Comparison of ENCODE assay signal across 17 cellular contexts in genomic region chr7:132943645-132944044, GRCh38.
DNase-seq lines count a peak whose midpoint lies in the region; ATAC-seq, FAIRE-seq and TF ChIP-seq lines count a peak whose summit lies in the region.
"Had no signal": no experiment of that assay in that cellular context is flagged by ENCODE, and none has a peak within 500 bp of the region (broad histone marks: within the 10 kb centered on the region; RNA-seq: fewer than 3 reads in every experiment).

No MANE protein-coding gene starts in this region.

- H3K4me1 ChIP-seq in kidney (ENCODE audit: control insufficient read depth in 1 of 2, insufficient read depth in 1 of 2, low read depth in 1 of 2, low read length in 2 of 2): no peaks in the 10 kb centered on the region
- H3K4me1 ChIP-seq: A549, BLaER1, Caco-2 had no signal

- H3K27ac ChIP-seq in kidney (ENCODE audit: low read depth in 2 of 2, low read length in 2 of 2) (no peak overlapping the region), RWPE1 (no peak overlapping the region)
- H3K27ac ChIP-seq: A549, BLaER1 had no signal

- intact Hi-C loops in kidney (cut with DNase I): no loop called here

- CTCF ChIA-PET in RWPE1 (lab: Yijun Ruan, JAX): no interaction called here

- ATAC-seq in GM18868 (IDR thresholded peaks at IDR 0.05; ENCODE audit: unreplicated experiment) (peak; percentile 52), HG03565 (IDR thresholded peaks at IDR 0.05; ENCODE audit: unreplicated experiment) (peak; percentile 34), GM19463 (IDR thresholded peaks at IDR 0.05; ENCODE audit: unreplicated experiment) (no peak)
- ATAC-seq: A549, K562 had no signal

- DNase-seq in kidney (no peak), RWPE1 (ENCODE audit: low spot score) (no peak), KG1 (lab: John Stamatoyannopoulos, UW) (no peak)
- DNase-seq: AML-193; Caco-2; CD8-positive, alpha-beta memory T cell; DND-41; GDM1; GOT3; H9 had no signal

- FAIRE-seq in A204.1 (lab: Jason Lieb, UNC): peak; percentile 39
- peak; percentile 3 for FAIRE-seq in kidney (lab: Jason Lieb, UNC)
- FAIRE-seq: A549, K562 had no signal

- POLR2A ChIA-PET in RWPE1 (lab: Yijun Ruan, JAX; ENCODE audit: low non-redundant PET): no interaction called here

- H3K9me3 ChIP-seq in kidney (ENCODE audit: control insufficient read depth in 1 of 2, low read length in 2 of 2): no peaks in the 10 kb centered on the region
- H3K9me3 ChIP-seq: A549, BLaER1, Caco-2 had no signal

- no peaks in the 10 kb centered on the region for H3K36me3 ChIP-seq in kidney (ENCODE audit: control insufficient read depth in 1 of 2, insufficient read depth in 2 of 2, low read length in 2 of 2)

- no peak overlapping the region for H3K4me3 ChIP-seq in kidney (ENCODE audit: low read length in 2 of 2)
- H3K4me3 ChIP-seq: A549, BLaER1, K562 had no signal

- H3K9ac ChIP-seq in kidney (ENCODE audit: low read length in 2 of 2): no peak overlapping the region
- H3K9ac ChIP-seq: BLaER1 had no signal

- TF ChIP-seq CTCF in kidney (IDR thresholded peaks at IDR 0.05; ENCODE audit: borderline replicate concordance, extremely low read depth, insufficient read depth): no peak
- TF ChIP-seq CTCF in RWPE1 (conservative IDR thresholded peaks at IDR 0.05; ENCODE audit: low read depth): no peak
